ENCODE assay signal across 8 cellular contexts in the genomic region with DNA sequence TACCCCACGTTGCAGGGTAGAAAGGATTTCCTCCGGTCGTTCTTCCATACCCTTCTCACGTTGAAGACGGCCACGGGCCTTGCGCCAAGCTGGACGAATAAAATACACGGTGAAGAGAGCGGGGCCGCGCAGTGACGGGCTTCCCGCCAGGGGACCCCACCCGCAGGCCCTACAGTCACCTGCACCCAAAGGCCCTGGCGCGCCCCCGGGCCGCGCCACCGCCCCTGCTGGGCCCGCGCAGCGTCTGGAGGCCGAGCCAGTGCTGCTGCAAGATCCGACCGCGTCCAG. TPM values are rescaled to one million over a fixed set of nuclear protein-coding genes. Genes with fewer than 3 reads are reported as not detected.
DNase-seq lines count a peak whose midpoint lies in the region; ATAC-seq and TF ChIP-seq lines count a peak whose summit lies in the region.

No MANE protein-coding gene starts in this region.

- WGBS in tibial nerve, 2 donors = 1 to 4% methylated on average over 8 to 15 of the region's 28 CpGs

- peaks cover 48% of the 10 kb centered on the region for H3K36me3 Mint-ChIP-seq in activated T-cell treated with anti-CD3 and anti-CD28 coated beads, Interleukin-2, amount 50 U/mL, for 24 hours (ENCODE audit: low read depth)

- peak overlapping the region; percentile 100 for H3K27ac Mint-ChIP-seq in activated T-cell treated with anti-CD3 and anti-CD28 coated beads, Interleukin-2, amount 50 U/mL, for 24 hours

- H3K9me3 ChIP-seq in lower lobe of right lung (no peaks in the 10 kb centered on the region), tibial nerve (no peaks in the 10 kb centered on the region)

- no peaks in the 10 kb centered on the region for H3K9me3 Mint-ChIP-seq in activated T-cell treated with anti-CD3 and anti-CD28 coated beads, Interleukin-2, amount 50 U/mL, for 24 hours

- H3K27me3 ChIP-seq in lower lobe of right lung (ENCODE audit: low read depth) = no peaks in the 10 kb centered on the region
- no peaks in the 10 kb centered on the region for H3K27me3 ChIP-seq in tibial nerve

- peaks cover 50% of the 10 kb centered on the region for H3K4me1 Mint-ChIP-seq in activated T-cell treated with anti-CD3 and anti-CD28 coated beads, Interleukin-2, amount 50 U/mL, for 24 hours (ENCODE audit: low read depth)

- ATAC-seq in lower lobe of right lung = no peak
- ATAC-seq in GM18907 (IDR thresholded peaks at IDR 0.05; ENCODE audit: unreplicated experiment) = no peak

- H3K36me3 ChIP-seq in lower lobe of right lung (peaks cover 11% of the 10 kb centered on the region), tibial nerve (peaks cover 0 to 15% (median 0%) of the 10 kb centered on the region in 3 donors)

- no peak for TF ChIP-seq EP300 in tibial nerve (IDR thresholded peaks at IDR 0.05)

- H3K4me3 ChIP-seq in astrocyte of the spinal cord (ENCODE audit: low read depth, low read length) = peak overlapping the region; percentile 70
- peak overlapping the region; percentile 71 for H3K4me3 ChIP-seq in lower lobe of right lung
- H3K4me3 ChIP-seq in tibial nerve = peak overlapping the region; percentile 50 to 97 (median 92)

- in situ Hi-C loops in astrocyte of the spinal cord (cut with HindIII; ENCODE audit: low sequenced_read_pairs) = no loop called here

- intact Hi-C loops in lower lobe of right lung (cut with DNase I) = no loop called here

- peak overlapping the region; percentile 99 for H3K4me3 Mint-ChIP-seq in activated T-cell treated with anti-CD3 and anti-CD28 coated beads, Interleukin-2, amount 50 U/mL, for 24 hours

- no peak for TF ChIP-seq POLR2A in tibial nerve (IDR thresholded peaks at IDR 0.05)

- H3K27me3 Mint-ChIP-seq in activated T-cell treated with anti-CD3 and anti-CD28 coated beads, Interleukin-2, amount 50 U/mL, for 24 hours = no peaks in the 10 kb centered on the region

- H3K27ac ChIP-seq in lower lobe of right lung (peak overlapping the region; percentile 93), tibial nerve (peak overlapping the region; percentile 85 to 98 (median 93))

- no peak for TF ChIP-seq CTCF in astrocyte of the spinal cord (IDR thresholded peaks at IDR 0.05; ENCODE audit: low read depth, low read length)
- no peak for TF ChIP-seq CTCF in lower lobe of right lung (IDR thresholded peaks at IDR 0.05)
- TF ChIP-seq CTCF in tibial nerve (IDR thresholded peaks at IDR 0.05) = peak in 1 of 5 experiments; percentile 17

- no peak for DNase-seq in activated T-cell treated with anti-CD3 and anti-CD28 coated beads, Interleukin-2, amount 50 U/mL, for 24 hours
- no peak for DNase-seq in activated T-cell treated with anti-CD3 and anti-CD28 coated beads, Interleukin-2, amount 50 U/mL, for 1 hour
- DNase-seq in astrocyte of the spinal cord (ENCODE audit: low read depth, low spot score) (no peak), lower lobe of right lung (no peak), tibial nerve (ENCODE audit: low spot score in 2 of 2) (no peak), SKM-1 treated with dmso at 0.1 percent for 144 hours (lab: John Stamatoyannopoulos, UW; ENCODE audit: unreplicated experiment) (no peak), NCI-H524 treated with DMSO at 0.1 percent for 48 hours (lab: John Stamatoyannopoulos, UW) (no peak)

- H3K4me1 ChIP-seq in lower lobe of right lung = peaks cover 24% of the 10 kb centered on the region
- peaks cover 0 to 45% (median 15%) of the 10 kb centered on the region in 4 donors for H3K4me1 ChIP-seq in tibial nerve

RNA-seq across cellular contexts. Expression of a gene that starts 0.2 kb away (rescaled TPM):
- total RNA-seq in lower lobe of right lung (4.2 TPM), tibial nerve (1 to 10 TPM; 1.0 to 4.4 (median 1.4) TPM)

RNA-seq across cellular contexts. Expression of a gene that starts 0.9 kb away (rescaled TPM):
- total RNA-seq in lower lobe of right lung (21.6 TPM), tibial nerve (10 to 100 TPM; 28.0 to 58.3 (median 33.6) TPM)
